In genomic region chr20:25309395-25310267, GRCh38 we compare ENCODE assay signal across 1 cellular context.
TF ChIP-seq lines count a peak whose summit lies in the region.

No MANE protein-coding gene starts in this region.

TF ChIP-seq in HepG2, 621 proteins besides CTCF, POLR2A, EP300 and RAD21 (continued from another document):
- TF ChIP-seq, protein P1, sequence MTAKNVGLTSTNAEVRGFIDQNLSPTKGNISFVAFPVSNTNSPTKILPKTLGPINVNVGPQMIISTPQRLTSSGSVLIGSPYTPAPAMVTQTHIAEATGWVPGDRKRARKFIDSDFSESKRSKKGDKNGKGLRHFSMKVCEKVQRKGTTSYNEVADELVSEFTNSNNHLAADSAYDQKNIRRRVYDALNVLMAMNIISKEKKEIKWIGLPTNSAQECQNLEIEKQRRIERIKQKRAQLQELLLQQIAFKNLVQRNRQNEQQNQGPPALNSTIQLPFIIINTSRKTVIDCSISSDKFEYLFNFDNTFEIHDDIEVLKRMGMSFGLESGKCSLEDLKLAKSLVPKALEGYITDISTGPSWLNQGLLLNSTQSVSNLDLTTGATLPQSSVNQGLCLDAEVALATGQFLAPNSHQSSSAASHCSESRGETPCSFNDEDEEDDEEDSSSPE (CRISPR knock-in tag; IDR thresholded peaks at IDR 0.05), result no peak
- TF ChIP-seq, protein P2, sequence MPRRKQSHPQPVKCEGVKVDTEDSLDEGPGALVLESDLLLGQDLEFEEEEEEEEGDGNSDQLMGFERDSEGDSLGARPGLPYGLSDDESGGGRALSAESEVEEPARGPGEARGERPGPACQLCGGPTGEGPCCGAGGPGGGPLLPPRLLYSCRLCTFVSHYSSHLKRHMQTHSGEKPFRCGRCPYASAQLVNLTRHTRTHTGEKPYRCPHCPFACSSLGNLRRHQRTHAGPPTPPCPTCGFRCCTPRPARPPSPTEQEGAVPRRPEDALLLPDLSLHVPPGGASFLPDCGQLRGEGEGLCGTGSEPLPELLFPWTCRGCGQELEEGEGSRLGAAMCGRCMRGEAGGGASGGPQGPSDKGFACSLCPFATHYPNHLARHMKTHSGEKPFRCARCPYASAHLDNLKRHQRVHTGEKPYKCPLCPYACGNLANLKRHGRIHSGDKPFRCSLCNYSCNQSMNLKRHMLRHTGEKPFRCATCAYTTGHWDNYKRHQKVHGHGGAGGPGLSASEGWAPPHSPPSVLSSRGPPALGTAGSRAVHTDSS (CRISPR knock-in tag; conservative IDR thresholded peaks at IDR 0.05), result no peak
- TF ChIP-seq, protein P3, sequence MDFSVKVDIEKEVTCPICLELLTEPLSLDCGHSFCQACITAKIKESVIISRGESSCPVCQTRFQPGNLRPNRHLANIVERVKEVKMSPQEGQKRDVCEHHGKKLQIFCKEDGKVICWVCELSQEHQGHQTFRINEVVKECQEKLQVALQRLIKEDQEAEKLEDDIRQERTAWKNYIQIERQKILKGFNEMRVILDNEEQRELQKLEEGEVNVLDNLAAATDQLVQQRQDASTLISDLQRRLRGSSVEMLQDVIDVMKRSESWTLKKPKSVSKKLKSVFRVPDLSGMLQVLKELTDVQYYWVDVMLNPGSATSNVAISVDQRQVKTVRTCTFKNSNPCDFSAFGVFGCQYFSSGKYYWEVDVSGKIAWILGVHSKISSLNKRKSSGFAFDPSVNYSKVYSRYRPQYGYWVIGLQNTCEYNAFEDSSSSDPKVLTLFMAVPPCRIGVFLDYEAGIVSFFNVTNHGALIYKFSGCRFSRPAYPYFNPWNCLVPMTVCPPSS (IDR thresholded peaks at IDR 0.05), result no peak
- TF ChIP-seq, protein P4, sequence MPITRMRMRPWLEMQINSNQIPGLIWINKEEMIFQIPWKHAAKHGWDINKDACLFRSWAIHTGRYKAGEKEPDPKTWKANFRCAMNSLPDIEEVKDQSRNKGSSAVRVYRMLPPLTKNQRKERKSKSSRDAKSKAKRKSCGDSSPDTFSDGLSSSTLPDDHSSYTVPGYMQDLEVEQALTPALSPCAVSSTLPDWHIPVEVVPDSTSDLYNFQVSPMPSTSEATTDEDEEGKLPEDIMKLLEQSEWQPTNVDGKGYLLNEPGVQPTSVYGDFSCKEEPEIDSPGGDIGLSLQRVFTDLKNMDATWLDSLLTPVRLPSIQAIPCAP (CRISPR knock-in tag; IDR thresholded peaks at IDR 0.05; ENCODE audit: low read depth), result no peak
- TF ChIP-seq ZNF772 (CRISPR knock-in tag; IDR thresholded peaks at IDR 0.05), result 0 out of 2 replicates have a peak, but pooled peaks have one; percentile 40
- peak; percentile 23 for TF ChIP-seq U2AF1 (optimal IDR thresholded peaks at IDR 0.05; ENCODE audit: low read depth, low read length)
- TF ChIP-seq, protein P5, sequence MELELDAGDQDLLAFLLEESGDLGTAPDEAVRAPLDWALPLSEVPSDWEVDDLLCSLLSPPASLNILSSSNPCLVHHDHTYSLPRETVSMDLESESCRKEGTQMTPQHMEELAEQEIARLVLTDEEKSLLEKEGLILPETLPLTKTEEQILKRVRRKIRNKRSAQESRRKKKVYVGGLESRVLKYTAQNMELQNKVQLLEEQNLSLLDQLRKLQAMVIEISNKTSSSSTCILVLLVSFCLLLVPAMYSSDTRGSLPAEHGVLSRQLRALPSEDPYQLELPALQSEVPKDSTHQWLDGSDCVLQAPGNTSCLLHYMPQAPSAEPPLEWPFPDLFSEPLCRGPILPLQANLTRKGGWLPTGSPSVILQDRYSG (CRISPR knock-in tag; IDR thresholded peaks at IDR 0.05), result no peak
